Comparison of ENCODE assay signal across 15 cellular contexts in genomic region chr13:98822238-98822606, GRCh38.
DNase-seq lines count a peak whose midpoint lies in the region; ATAC-seq and TF ChIP-seq lines count a peak whose summit lies in the region.
"Had no signal": no experiment of that assay in that cellular context is flagged by ENCODE, and none has a peak within 500 bp of the region (broad histone marks: within the 10 kb centered on the region; RNA-seq: fewer than 3 reads in every experiment).

No MANE protein-coding gene starts in this region.

- H3K36me3 ChIP-seq in hepatocyte (replicated peaks; ENCODE audit: insufficient read depth, low read depth): no peaks in the 10 kb centered on the region
- H3K36me3 ChIP-seq: ovary had no signal

- H4K20me1 ChIP-seq in hepatocyte (ENCODE audit: insufficient read depth, poor library complexity, severe bottlenecking): no peaks in the 10 kb centered on the region

- no peak overlapping the region for H3K4me3 Mint-ChIP-seq in activated T-helper 1 cell treated with anti-CD3 and anti-CD28 coated beads, Interleukin-12 subunit alpha, Interleukin-12 subunit beta, Interleukin-2, Interleukin-4 antibody, amounts not matched to agents 30 ng/mL and 10 ng/mL and 1 ng/mL, durations not matched to agents 14 hours and 24 hours and 36 hours
- no peak overlapping the region for H3K4me3 Mint-ChIP-seq in HFFc6
- H3K4me3 Mint-ChIP-seq: activated naive CD4-positive, alpha-beta T cell treated with anti-CD3 and anti-CD28 coated beads for 36 hours; B cell had no signal

- TF ChIP-seq CTCF in cardiac fibroblast (IDR thresholded peaks at IDR 0.05; ENCODE audit: low read depth, low read length) (no peak), hepatocyte (IDR thresholded peaks at IDR 0.05; ENCODE audit: poor library complexity) (no peak), HFFc6 (IDR thresholded peaks at IDR 0.05) (no peak)

- H3K36me3 Mint-ChIP-seq in activated T-helper 1 cell treated with anti-CD3 and anti-CD28 coated beads, Interleukin-12 subunit alpha, Interleukin-12 subunit beta, Interleukin-2, Interleukin-4 antibody, amounts not matched to agents 30 ng/mL and 10 ng/mL and 1 ng/mL, durations not matched to agents 14 hours and 24 hours and 36 hours (ENCODE audit: low read depth): peaks cover 31% of the 10 kb centered on the region
- H3K36me3 Mint-ChIP-seq in HFFc6 (ENCODE audit: low read depth): 0 out of 2 replicates have a peak, but pooled peaks cover 10% of the 10 kb centered on the region

- H3K4me3 ChIP-seq in cardiac fibroblast (replicated peaks in 1 of 2; ENCODE audit: low read depth in 2 of 2, low read length in 2 of 2) (no peak overlapping the region), hepatocyte (no peak overlapping the region)
- H3K4me3 ChIP-seq: ovary, testis had no signal

- no peaks in the 10 kb centered on the region for H3K9me2 ChIP-seq in hepatocyte (replicated peaks; ENCODE audit: insufficient read depth)

- no peaks in the 10 kb centered on the region for H3K79me2 ChIP-seq in hepatocyte

- no peaks in the 10 kb centered on the region for H3K27me3 Mint-ChIP-seq in activated T-helper 1 cell treated with anti-CD3 and anti-CD28 coated beads, Interleukin-12 subunit alpha, Interleukin-12 subunit beta, Interleukin-2, Interleukin-4 antibody, amounts not matched to agents 30 ng/mL and 10 ng/mL and 1 ng/mL, durations not matched to agents 14 hours and 24 hours and 36 hours (ENCODE audit: insufficient read depth)
- no peaks in the 10 kb centered on the region for H3K27me3 Mint-ChIP-seq in HFFc6 (ENCODE audit: insufficient read depth)
- H3K27me3 Mint-ChIP-seq: B cell had no signal

- H3K27me3 ChIP-seq in hepatocyte: no peaks in the 10 kb centered on the region
- H3K27me3 ChIP-seq: ovary, testis had no signal

- ATAC-seq in sciatic nerve: peak; percentile 50
- no peak for ATAC-seq in HG02870 (IDR thresholded peaks at IDR 0.05; ENCODE audit: unreplicated experiment)
- ATAC-seq: HCT116 had no signal

- peaks cover 37% of the 10 kb centered on the region for H3K4me1 ChIP-seq in hepatocyte (ENCODE audit: insufficient read depth)

- H3K9me3 ChIP-seq in hepatocyte (ENCODE audit: low read depth): no peaks in the 10 kb centered on the region
- H3K9me3 ChIP-seq: ovary, testis had no signal

- 29% methylated on average over 3 of the region's 3 CpGs for WGBS in hepatocyte (ENCODE audit: low lambda C conversion rate, missing lambda C conversion rate)

- DNase-seq in EL: peak; percentile 31
- DNase-seq in cardiac fibroblast (ENCODE audit: low read depth in 2 of 2): peak; percentile 25 to 58
- DNase-seq in hepatocyte (ENCODE audit: low spot score): no peak
- DNase-seq in sciatic nerve (ENCODE audit: low spot score): no peak
- DNase-seq in NCI-H1105 treated with DMSO at 0.1 percent for 48 hours (lab: John Stamatoyannopoulos, UW): no peak
- DNase-seq in activated T-helper 1 cell treated with anti-CD3 and anti-CD28 coated beads, Interleukin-12 subunit alpha, Interleukin-12 subunit beta, Interleukin-2, Interleukin-4 antibody, amounts not matched to agents 30 ng/mL and 10 ng/mL and 1 ng/mL, durations not matched to agents 14 hours and 24 hours and 36 hours (ENCODE audit: low spot score): no peak
- no peak for DNase-seq in HFFc6
- DNase-seq: activated naive CD4-positive, alpha-beta T cell treated with anti-CD3 and anti-CD28 coated beads for 36 hours; cerebellar nuclear complex; mesendoderm; ovary; testis had no signal

- H3K9me3 Mint-ChIP-seq in activated T-helper 1 cell treated with anti-CD3 and anti-CD28 coated beads, Interleukin-12 subunit alpha, Interleukin-12 subunit beta, Interleukin-2, Interleukin-4 antibody, amounts not matched to agents 30 ng/mL and 10 ng/mL and 1 ng/mL, durations not matched to agents 14 hours and 24 hours and 36 hours: no peaks in the 10 kb centered on the region
- H3K9me3 Mint-ChIP-seq in HFFc6: no peaks in the 10 kb centered on the region
- H3K9me3 Mint-ChIP-seq: activated naive CD4-positive, alpha-beta T cell treated with anti-CD3 and anti-CD28 coated beads for 36 hours had no signal

- intact Hi-C loops in sciatic nerve (cut with DNase I): no loop called here
- intact Hi-C loops in activated T-helper 1 cell treated with anti-CD3 and anti-CD28 coated beads, Interleukin-12 subunit alpha, Interleukin-12 subunit beta, Interleukin-2, Interleukin-4 antibody, amounts not matched to agents 30 ng/mL and 10 ng/mL and 1 ng/mL, durations not matched to agents 14 hours and 24 hours and 36 hours (cut with micrococcal nuclease): no loop called here

- H3K4me1 Mint-ChIP-seq in activated T-helper 1 cell treated with anti-CD3 and anti-CD28 coated beads, Interleukin-12 subunit alpha, Interleukin-12 subunit beta, Interleukin-2, Interleukin-4 antibody, amounts not matched to agents 30 ng/mL and 10 ng/mL and 1 ng/mL, durations not matched to agents 14 hours and 24 hours and 36 hours (ENCODE audit: low read depth): peaks cover 8% of the 10 kb centered on the region
- H3K4me1 Mint-ChIP-seq in HFFc6 (ENCODE audit: low read depth): peaks cover 30% of the 10 kb centered on the region

- H3K27ac Mint-ChIP-seq in activated T-helper 1 cell treated with anti-CD3 and anti-CD28 coated beads, Interleukin-12 subunit alpha, Interleukin-12 subunit beta, Interleukin-2, Interleukin-4 antibody, amounts not matched to agents 30 ng/mL and 10 ng/mL and 1 ng/mL, durations not matched to agents 14 hours and 24 hours and 36 hours: no peak overlapping the region
- H3K27ac Mint-ChIP-seq in HFFc6: no peak overlapping the region
- H3K27ac Mint-ChIP-seq: activated naive CD4-positive, alpha-beta T cell treated with anti-CD3 and anti-CD28 coated beads for 36 hours; B cell had no signal

- H3K4me2 ChIP-seq in hepatocyte: peak overlapping the region; percentile 25

- H2AFZ ChIP-seq in hepatocyte: no peak overlapping the region

- H3K27ac ChIP-seq in hepatocyte: peak overlapping the region; percentile 84
- H3K27ac ChIP-seq: ovary had no signal

Comparison
In these comparisons a context has a peak if more than half of its experiments do, and no peak if none do; other contexts are left out.
1. DNase-seq: peak in EL (single experiment) and cardiac fibroblast (2 of 2); none in hepatocyte (single experiment), sciatic nerve (single experiment), NCI-H1105 treated with DMSO at 0.1 percent for 48 hours (single experiment), activated T-helper 1 cell treated with anti-CD3 and anti-CD28 coated beads, Interleukin-12 subunit alpha, Interleukin-12 subunit beta, Interleukin-2, Interleukin-4 antibody, amounts not matched to agents 30 ng/mL and 10 ng/mL and 1 ng/mL, durations not matched to agents 14 hours and 24 hours and 36 hours (single experiment) and HFFc6 (single experiment).